In the genomic region with DNA sequence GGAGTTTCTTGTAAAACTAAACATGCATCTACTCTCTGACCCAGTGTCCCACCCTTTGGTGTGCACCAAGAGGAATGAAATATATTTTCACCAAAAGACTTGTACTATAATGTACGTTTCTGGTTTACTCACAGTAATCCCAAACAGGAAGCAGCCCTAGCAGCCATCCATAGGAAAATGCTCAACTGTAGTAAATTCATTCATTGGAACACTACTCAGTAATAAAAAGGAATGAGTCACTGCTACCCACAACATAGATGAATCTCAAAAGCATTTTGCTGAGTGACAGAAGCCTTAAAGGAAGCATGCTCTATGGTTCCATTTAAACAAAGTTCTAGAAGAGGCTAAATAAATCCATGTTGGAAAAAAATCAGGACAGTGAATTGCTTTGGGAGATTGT, we compare ENCODE assay signal across 3 cellular contexts.
TF ChIP-seq lines count a peak whose summit lies in the region.

No MANE protein-coding gene starts in this region.

TF ChIP-seq in IMR-90, 13 proteins besides CTCF, POLR2A, EP300 and RAD21:
- TF ChIP-seq SMC3 (IDR thresholded peaks at IDR 0.05; ENCODE audit: low read depth, low read length), result no peak
- no peak for TF ChIP-seq RCOR1 (IDR thresholded peaks at IDR 0.05; ENCODE audit: insufficient replicate concordance, low read length)
- TF ChIP-seq MAFK (IDR thresholded peaks at IDR 0.05; ENCODE audit: low read depth, low read length), result no peak
- TF ChIP-seq MXI1 (IDR thresholded peaks at IDR 0.05; ENCODE audit: borderline replicate concordance, low read depth, low read length), result no peak
- no peak for TF ChIP-seq CEBPB (IDR thresholded peaks at IDR 0.05; ENCODE audit: low read depth, low read length)
- TF ChIP-seq NFE2L2 (IDR thresholded peaks at IDR 0.05; ENCODE audit: low read depth, low read length), result no peak
- TF ChIP-seq, protein P1, sequence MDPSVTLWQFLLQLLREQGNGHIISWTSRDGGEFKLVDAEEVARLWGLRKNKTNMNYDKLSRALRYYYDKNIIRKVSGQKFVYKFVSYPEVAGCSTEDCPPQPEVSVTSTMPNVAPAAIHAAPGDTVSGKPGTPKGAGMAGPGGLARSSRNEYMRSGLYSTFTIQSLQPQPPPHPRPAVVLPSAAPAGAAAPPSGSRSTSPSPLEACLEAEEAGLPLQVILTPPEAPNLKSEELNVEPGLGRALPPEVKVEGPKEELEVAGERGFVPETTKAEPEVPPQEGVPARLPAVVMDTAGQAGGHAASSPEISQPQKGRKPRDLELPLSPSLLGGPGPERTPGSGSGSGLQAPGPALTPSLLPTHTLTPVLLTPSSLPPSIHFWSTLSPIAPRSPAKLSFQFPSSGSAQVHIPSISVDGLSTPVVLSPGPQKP (IDR thresholded peaks at IDR 0.05; ENCODE audit: borderline replicate concordance, low read depth, low read length), result no peak
- TF ChIP-seq MAZ (IDR thresholded peaks at IDR 0.05; ENCODE audit: borderline replicate concordance, low read depth, low read length), result no peak
- no peak for TF ChIP-seq CHD1 (IDR thresholded peaks at IDR 0.05; ENCODE audit: low read depth, low read length)
- TF ChIP-seq, protein P2, sequence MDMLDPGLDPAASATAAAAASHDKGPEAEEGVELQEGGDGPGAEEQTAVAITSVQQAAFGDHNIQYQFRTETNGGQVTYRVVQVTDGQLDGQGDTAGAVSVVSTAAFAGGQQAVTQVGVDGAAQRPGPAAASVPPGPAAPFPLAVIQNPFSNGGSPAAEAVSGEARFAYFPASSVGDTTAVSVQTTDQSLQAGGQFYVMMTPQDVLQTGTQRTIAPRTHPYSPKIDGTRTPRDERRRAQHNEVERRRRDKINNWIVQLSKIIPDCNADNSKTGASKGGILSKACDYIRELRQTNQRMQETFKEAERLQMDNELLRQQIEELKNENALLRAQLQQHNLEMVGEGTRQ (IDR thresholded peaks at IDR 0.05; ENCODE audit: low read depth, low read length), result no peak
- TF ChIP-seq BHLHE40 (IDR thresholded peaks at IDR 0.05; ENCODE audit: low read depth, low read length), result no peak
- TF ChIP-seq FOS (IDR thresholded peaks at IDR 0.05; ENCODE audit: low read depth, low read length), result no peak
- TF ChIP-seq RFX5 (IDR thresholded peaks at IDR 0.05; ENCODE audit: low read depth, low read length), result no peak

TF ChIP-seq in endothelial cell of umbilical vein, 7 proteins besides CTCF, POLR2A, EP300 and RAD21:
- TF ChIP-seq MYC (IDR thresholded peaks at IDR 0.05; ENCODE audit: low read depth, low read length) (no peak), JUN (IDR thresholded peaks at IDR 0.05; ENCODE audit: borderline replicate concordance, insufficient read depth, insufficient read length, low read depth) (no peak), POLR2AphosphoS5 (IDR thresholded peaks at IDR 0.05; ENCODE audit: insufficient read depth, low read depth, low read length) (no peak), FOS (IDR thresholded peaks at IDR 0.05; ENCODE audit: borderline replicate concordance, insufficient read depth, low read length) (no peak), EZH2 (IDR thresholded peaks at IDR 0.05; ENCODE audit: borderline replicate concordance, low read depth, low read length, severe bottlenecking) (no peak), GATA2 (IDR thresholded peaks at IDR 0.05; ENCODE audit: insufficient read depth, insufficient read length, low read depth, low read length) (no peak)
- TF ChIP-seq, protein P3, sequence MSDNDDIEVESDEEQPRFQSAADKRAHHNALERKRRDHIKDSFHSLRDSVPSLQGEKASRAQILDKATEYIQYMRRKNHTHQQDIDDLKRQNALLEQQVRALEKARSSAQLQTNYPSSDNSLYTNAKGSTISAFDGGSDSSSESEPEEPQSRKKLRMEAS (IDR thresholded peaks at IDR 0.05; ENCODE audit: insufficient read depth, insufficient read length), result no peak

TF ChIP-seq in WTC11, 78 proteins besides CTCF, POLR2A, EP300 and RAD21:
- TF ChIP-seq MXD4 (CRISPR knock-in tag; IDR thresholded peaks at IDR 0.05; ENCODE audit: borderline replicate concordance), result no peak
- no peak for TF ChIP-seq OVOL2 (CRISPR knock-in tag; IDR thresholded peaks at IDR 0.05; ENCODE audit: borderline replicate concordance)
- no peak for TF ChIP-seq FOXP1 (CRISPR knock-in tag; IDR thresholded peaks at IDR 0.05; ENCODE audit: borderline replicate concordance)
- TF ChIP-seq, protein P4, sequence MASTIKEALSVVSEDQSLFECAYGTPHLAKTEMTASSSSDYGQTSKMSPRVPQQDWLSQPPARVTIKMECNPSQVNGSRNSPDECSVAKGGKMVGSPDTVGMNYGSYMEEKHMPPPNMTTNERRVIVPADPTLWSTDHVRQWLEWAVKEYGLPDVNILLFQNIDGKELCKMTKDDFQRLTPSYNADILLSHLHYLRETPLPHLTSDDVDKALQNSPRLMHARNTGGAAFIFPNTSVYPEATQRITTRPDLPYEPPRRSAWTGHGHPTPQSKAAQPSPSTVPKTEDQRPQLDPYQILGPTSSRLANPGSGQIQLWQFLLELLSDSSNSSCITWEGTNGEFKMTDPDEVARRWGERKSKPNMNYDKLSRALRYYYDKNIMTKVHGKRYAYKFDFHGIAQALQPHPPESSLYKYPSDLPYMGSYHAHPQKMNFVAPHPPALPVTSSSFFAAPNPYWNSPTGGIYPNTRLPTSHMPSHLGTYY (CRISPR knock-in tag; IDR thresholded peaks at IDR 0.05), result no peak
- no peak for TF ChIP-seq NFE2L1 (CRISPR knock-in tag; IDR thresholded peaks at IDR 0.05)
- TF ChIP-seq PRRX2 (CRISPR knock-in tag; IDR thresholded peaks at IDR 0.05), result no peak
- no peak for TF ChIP-seq NFATC4 (CRISPR knock-in tag; IDR thresholded peaks at IDR 0.05)
- TF ChIP-seq, protein P5, sequence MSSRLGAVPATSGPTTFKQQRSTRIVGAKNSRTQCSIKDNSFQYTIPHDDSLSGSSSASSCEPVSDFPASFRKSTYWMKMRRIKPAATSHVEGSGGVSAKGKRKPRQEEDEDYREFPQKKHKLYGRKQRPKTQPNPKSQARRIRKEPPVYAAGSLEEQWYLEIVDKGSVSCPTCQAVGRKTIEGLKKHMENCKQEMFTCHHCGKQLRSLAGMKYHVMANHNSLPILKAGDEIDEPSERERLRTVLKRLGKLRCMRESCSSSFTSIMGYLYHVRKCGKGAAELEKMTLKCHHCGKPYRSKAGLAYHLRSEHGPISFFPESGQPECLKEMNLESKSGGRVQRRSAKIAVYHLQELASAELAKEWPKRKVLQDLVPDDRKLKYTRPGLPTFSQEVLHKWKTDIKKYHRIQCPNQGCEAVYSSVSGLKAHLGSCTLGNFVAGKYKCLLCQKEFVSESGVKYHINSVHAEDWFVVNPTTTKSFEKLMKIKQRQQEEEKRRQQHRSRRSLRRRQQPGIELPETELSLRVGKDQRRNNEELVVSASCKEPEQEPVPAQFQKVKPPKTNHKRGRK (CRISPR knock-in tag; IDR thresholded peaks at IDR 0.05; ENCODE audit: borderline replicate concordance), result no peak
- no peak for TF ChIP-seq EMX1 (CRISPR knock-in tag; IDR thresholded peaks at IDR 0.05)
- TF ChIP-seq, protein P6, sequence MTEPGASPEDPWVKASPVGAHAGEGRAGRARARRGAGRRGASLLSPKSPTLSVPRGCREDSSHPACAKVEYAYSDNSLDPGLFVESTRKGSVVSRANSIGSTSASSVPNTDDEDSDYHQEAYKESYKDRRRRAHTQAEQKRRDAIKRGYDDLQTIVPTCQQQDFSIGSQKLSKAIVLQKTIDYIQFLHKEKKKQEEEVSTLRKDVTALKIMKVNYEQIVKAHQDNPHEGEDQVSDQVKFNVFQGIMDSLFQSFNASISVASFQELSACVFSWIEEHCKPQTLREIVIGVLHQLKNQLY (CRISPR knock-in tag; IDR thresholded peaks at IDR 0.05), result no peak
- TF ChIP-seq, protein P7, sequence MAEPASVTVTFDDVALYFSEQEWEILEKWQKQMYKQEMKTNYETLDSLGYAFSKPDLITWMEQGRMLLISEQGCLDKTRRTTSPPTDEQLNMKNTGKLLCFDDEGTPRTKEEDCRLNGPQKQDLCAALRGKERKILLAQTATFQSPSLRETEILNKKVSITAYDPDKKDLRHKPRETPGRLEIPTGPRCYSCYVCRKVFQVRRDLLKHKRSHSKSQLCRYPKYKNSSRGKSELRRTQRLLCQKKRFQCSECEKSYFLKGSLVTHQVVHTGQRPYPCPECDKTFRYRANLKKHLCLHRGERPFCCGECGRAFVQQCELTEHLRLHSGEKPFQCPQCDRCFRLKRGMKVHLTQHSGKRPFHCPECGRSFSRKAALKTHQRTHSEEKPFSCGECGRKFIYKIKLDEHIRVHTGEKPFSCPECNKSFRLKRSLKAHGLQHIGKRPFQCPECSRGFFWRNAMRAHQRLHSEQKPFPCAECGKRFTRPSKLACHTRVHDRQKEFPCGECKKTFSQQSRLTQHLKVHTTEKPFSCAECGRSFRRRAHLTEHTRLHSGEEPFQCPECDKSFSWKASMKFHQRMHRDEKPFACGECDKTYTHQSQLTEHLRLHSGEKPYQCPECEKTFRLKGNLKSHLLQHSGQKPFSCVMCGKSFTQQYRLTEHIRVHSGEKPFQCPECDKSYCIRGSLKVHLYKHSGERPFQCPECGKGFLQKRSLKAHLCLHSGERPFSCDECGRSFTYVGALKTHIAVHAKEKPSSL (CRISPR knock-in tag; conservative IDR thresholded peaks at IDR 0.05), result no peak
- TF ChIP-seq ZBTB21 (CRISPR knock-in tag; IDR thresholded peaks at IDR 0.05; ENCODE audit: borderline replicate concordance), result no peak
- TF ChIP-seq SMAD4 (CRISPR knock-in tag; IDR thresholded peaks at IDR 0.05), result no peak
- TF ChIP-seq, protein P8, sequence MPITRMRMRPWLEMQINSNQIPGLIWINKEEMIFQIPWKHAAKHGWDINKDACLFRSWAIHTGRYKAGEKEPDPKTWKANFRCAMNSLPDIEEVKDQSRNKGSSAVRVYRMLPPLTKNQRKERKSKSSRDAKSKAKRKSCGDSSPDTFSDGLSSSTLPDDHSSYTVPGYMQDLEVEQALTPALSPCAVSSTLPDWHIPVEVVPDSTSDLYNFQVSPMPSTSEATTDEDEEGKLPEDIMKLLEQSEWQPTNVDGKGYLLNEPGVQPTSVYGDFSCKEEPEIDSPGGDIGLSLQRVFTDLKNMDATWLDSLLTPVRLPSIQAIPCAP (CRISPR knock-in tag; IDR thresholded peaks at IDR 0.05), result no peak
- TF ChIP-seq, protein P9, sequence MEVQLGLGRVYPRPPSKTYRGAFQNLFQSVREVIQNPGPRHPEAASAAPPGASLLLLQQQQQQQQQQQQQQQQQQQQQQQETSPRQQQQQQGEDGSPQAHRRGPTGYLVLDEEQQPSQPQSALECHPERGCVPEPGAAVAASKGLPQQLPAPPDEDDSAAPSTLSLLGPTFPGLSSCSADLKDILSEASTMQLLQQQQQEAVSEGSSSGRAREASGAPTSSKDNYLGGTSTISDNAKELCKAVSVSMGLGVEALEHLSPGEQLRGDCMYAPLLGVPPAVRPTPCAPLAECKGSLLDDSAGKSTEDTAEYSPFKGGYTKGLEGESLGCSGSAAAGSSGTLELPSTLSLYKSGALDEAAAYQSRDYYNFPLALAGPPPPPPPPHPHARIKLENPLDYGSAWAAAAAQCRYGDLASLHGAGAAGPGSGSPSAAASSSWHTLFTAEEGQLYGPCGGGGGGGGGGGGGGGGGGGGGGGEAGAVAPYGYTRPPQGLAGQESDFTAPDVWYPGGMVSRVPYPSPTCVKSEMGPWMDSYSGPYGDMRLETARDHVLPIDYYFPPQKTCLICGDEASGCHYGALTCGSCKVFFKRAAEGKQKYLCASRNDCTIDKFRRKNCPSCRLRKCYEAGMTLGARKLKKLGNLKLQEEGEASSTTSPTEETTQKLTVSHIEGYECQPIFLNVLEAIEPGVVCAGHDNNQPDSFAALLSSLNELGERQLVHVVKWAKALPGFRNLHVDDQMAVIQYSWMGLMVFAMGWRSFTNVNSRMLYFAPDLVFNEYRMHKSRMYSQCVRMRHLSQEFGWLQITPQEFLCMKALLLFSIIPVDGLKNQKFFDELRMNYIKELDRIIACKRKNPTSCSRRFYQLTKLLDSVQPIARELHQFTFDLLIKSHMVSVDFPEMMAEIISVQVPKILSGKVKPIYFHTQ (CRISPR knock-in tag; IDR thresholded peaks at IDR 0.05), result no peak
- TF ChIP-seq, protein P10, sequence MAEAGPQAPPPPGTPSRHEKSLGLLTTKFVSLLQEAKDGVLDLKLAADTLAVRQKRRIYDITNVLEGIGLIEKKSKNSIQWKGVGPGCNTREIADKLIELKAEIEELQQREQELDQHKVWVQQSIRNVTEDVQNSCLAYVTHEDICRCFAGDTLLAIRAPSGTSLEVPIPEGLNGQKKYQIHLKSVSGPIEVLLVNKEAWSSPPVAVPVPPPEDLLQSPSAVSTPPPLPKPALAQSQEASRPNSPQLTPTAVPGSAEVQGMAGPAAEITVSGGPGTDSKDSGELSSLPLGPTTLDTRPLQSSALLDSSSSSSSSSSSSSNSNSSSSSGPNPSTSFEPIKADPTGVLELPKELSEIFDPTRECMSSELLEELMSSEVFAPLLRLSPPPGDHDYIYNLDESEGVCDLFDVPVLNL (CRISPR knock-in tag; IDR thresholded peaks at IDR 0.05; ENCODE audit: borderline replicate concordance, low read depth), result no peak
- TF ChIP-seq GABPB1 (CRISPR knock-in tag; IDR thresholded peaks at IDR 0.05), result no peak
TF ChIP-seq in WTC11: peak in this region for 0.
